ENCODE assay signal across 26 cellular contexts in genomic region chr18:21057112-21057511, GRCh38. TPM values are rescaled to one million over a fixed set of nuclear protein-coding genes. Genes with fewer than 3 reads are reported as not detected.
A peak's percentile ranks its signal among the peaks of the same experiment; 100 is the strongest.
DNase-seq lines count a peak whose midpoint lies in the region; ATAC-seq, FAIRE-seq and TF ChIP-seq lines count a peak whose summit lies in the region.
"Had no signal": no experiment of that assay in that cellular context is flagged by ENCODE, and none has a peak within 500 bp of the region (broad histone marks: within the 10 kb centered on the region; RNA-seq: fewer than 3 reads in every experiment).

No MANE protein-coding gene starts in this region.

- no peaks in the 10 kb centered on the region for H3K9me3 ChIP-seq in effector memory CD4-positive, alpha-beta T cell (ENCODE audit: control insufficient read depth, low read length)
- H3K9me3 ChIP-seq in left lung = no peaks in the 10 kb centered on the region
- H3K9me3 ChIP-seq: SJCRH30 had no signal

- no peak for TF ChIP-seq CTCF in left lung (IDR thresholded peaks at IDR 0.05)

- intact Hi-C loops in left lung (cut with DNase I) = no loop called here

- no peak overlapping the region for H3K4me3 ChIP-seq in effector memory CD4-positive, alpha-beta T cell (ENCODE audit: insufficient read depth, low read depth, low read length, poor library complexity, severe bottlenecking)
- H3K4me3 ChIP-seq in left lung = no peak overlapping the region
- H3K4me3 ChIP-seq: GM23248, K562, SJCRH30 had no signal

- ATAC-seq in GM19452 (IDR thresholded peaks at IDR 0.05; ENCODE audit: unreplicated experiment) (peak; percentile 59), HG03354 (IDR thresholded peaks at IDR 0.05; ENCODE audit: poor library complexity, severe bottlenecking, unreplicated experiment) (peak; percentile 86), GM18511 (IDR thresholded peaks at IDR 0.05; ENCODE audit: unreplicated experiment) (no peak), left lung (no peak)
- ATAC-seq: HCT116, HepG2, K562 had no signal

- FAIRE-seq in GM18507 (lab: Jason Lieb, UNC) = peak; percentile 42
- FAIRE-seq: HepG2, K562 had no signal

- H3K27me3 ChIP-seq in effector memory CD4-positive, alpha-beta T cell (replicated peaks; ENCODE audit: control insufficient read depth, insufficient read depth, low read length, poor library complexity, severe bottlenecking) = no peaks in the 10 kb centered on the region
- H3K27me3 ChIP-seq in left lung = no peaks in the 10 kb centered on the region
- H3K27me3 ChIP-seq: SJCRH30 had no signal

- no peaks in the 10 kb centered on the region for H3K36me3 ChIP-seq in effector memory CD4-positive, alpha-beta T cell (ENCODE audit: control insufficient read depth, insufficient read depth, low read length)
- no peaks in the 10 kb centered on the region for H3K36me3 ChIP-seq in left lung
- H3K36me3 ChIP-seq: SJCRH30 had no signal

- H3K27ac ChIP-seq in epithelial cell of prostate = peak overlapping the region; percentile 52
- no peak overlapping the region for H3K27ac ChIP-seq in effector memory CD4-positive, alpha-beta T cell (ENCODE audit: insufficient read depth, low read length, poor library complexity, severe bottlenecking)
- no peak overlapping the region for H3K27ac ChIP-seq in left lung
- H3K27ac ChIP-seq: C4-2B, GM23248, HL-60, SJCRH30 had no signal

- no peak for DNase-seq in GM18507 (ENCODE audit: extremely low spot score, insufficient read length, low read depth)
- DNase-seq in epithelial cell of prostate (ENCODE audit: low read depth, low spot score) = no peak
- DNase-seq in effector memory CD4-positive, alpha-beta T cell = no peak
- no peak for DNase-seq in T1000 (lab: John Stamatoyannopoulos, UW)
- no peak for DNase-seq in left lung
- DNase-seq: Calu3; CD8-positive, alpha-beta memory T cell; DMS53; GDM1; GM23248; NCI-H1092; NCI-H146; NCI-H2029; NCI-H2227 treated with DMSO at 0.1 percent for 48 hours; NCI-H510A treated with DMSO at 0.1 percent for 48 hours; NCI-H748 treated with DMSO at 0.1 percent for 48 hours; SJCRH30; T-helper 1 cell had no signal

- H3K4me1 ChIP-seq in effector memory CD4-positive, alpha-beta T cell (ENCODE audit: control insufficient read depth, insufficient read depth, low read length, poor library complexity, severe bottlenecking) = no peaks in the 10 kb centered on the region
- peaks cover 0 to 25% of the 10 kb centered on the region in 2 donors for H3K4me1 ChIP-seq in left lung
- H3K4me1 ChIP-seq: SJCRH30 had no signal

RNA-seq across cellular contexts. Expression of gene ROCK1, which starts 54.5 kb away (rescaled TPM):
- 10 to 100 TPM; 50.2 to 62.1 TPM for total RNA-seq in left lung

Comparison
In these comparisons a context has a peak if more than half of its experiments do, and no peak if none do; other contexts are left out.
1. ATAC-seq: peak in GM19452 (single experiment) and HG03354 (single experiment); none in GM18511 (single experiment) and left lung (single experiment).